25 cellular contexts compared by ENCODE assay signal in the genomic region with DNA sequence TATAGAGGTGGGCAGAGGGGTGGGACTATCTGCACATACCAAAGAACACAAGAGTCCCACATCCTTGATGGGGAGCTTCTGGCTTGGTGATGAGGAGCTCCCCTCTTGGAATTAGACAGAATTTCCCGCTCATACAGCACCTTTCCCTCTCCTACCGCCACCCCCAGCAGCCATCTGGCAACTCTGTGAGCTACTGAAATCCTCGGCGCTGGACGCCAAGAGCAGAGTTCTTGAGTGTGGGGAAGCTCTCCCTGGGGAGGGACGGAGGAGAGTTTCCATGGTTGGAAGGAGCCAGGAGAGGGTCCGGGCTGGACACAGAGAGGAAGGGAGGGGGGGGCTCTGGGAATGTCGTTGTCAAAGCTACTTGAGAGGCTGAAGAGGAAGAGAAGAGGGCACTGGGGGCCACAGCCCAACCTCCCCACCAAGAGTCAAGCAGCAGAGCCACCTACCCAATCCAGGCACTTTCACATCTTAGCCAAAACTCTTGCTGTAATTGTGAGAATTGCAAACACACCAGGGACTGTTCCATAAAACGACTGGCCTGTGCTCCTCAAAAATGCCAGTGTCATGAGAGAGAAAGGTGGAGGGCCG.
DNase-seq lines count a peak whose midpoint lies in the region; ATAC-seq and TF ChIP-seq lines count a peak whose summit lies in the region.
"Had no signal": no experiment of that assay in that cellular context is flagged by ENCODE, and none has a peak within 500 bp of the region (broad histone marks: within the 10 kb centered on the region; RNA-seq: fewer than 3 reads in every experiment).

No MANE protein-coding gene starts in this region.

- no peak for TF ChIP-seq CTCF in brain (conservative IDR thresholded peaks at IDR 0.05)

- no peak overlapping the region for H3K4me3 ChIP-seq in muscle layer of colon (ENCODE audit: low read depth in 1 of 2, low read length in 2 of 2)
- H3K4me3 ChIP-seq: GM12878, K562, left lung, right atrium auricular region had no signal

- H3K4me1 ChIP-seq in muscle layer of colon (ENCODE audit: insufficient read depth, low read length), result peaks cover 88% of the 10 kb centered on the region

- no peaks in the 10 kb centered on the region for H3K27me3 Mint-ChIP-seq in brain
- H3K27me3 Mint-ChIP-seq: activated naive CD8-positive, alpha-beta T cell treated with anti-CD3 and anti-CD28 coated beads, Interleukin-2, amount 50 U/mL, for 24 hours had no signal

- ATAC-seq in stimulated activated naive CD8-positive, alpha-beta T cell treated with anti-CD3 and anti-CD28 coated beads, Interleukin-15, Interleukin-2, amounts not matched to agents 100 U/mL and 50 U/mL, for 24 hours, result no peak
- ATAC-seq: activated naive CD8-positive, alpha-beta T cell treated with anti-CD3 and anti-CD28 coated beads, Interleukin-2, amount 50 U/mL, for 24 hours; GM12878; left lung had no signal

- H3K9me3 ChIP-seq in muscle layer of colon (ENCODE audit: low read length), result no peaks in the 10 kb centered on the region
- H3K9me3 ChIP-seq: left lung, neutrophil, right atrium auricular region had no signal

- no peaks in the 10 kb centered on the region for H3K36me3 Mint-ChIP-seq in brain

- H3K4me1 Mint-ChIP-seq in brain, result peaks cover 99% of the 10 kb centered on the region
- H3K4me1 Mint-ChIP-seq: activated naive CD8-positive, alpha-beta T cell treated with anti-CD3 and anti-CD28 coated beads, Interleukin-2, amount 50 U/mL, for 24 hours had no signal

- peak; percentile 49 for DNase-seq in NCI-H2171 treated with DMSO at 0.1 percent for 48 hours (lab: John Stamatoyannopoulos, UW)
- DNase-seq in stimulated activated naive CD8-positive, alpha-beta T cell treated with anti-CD3 and anti-CD28 coated beads, Interleukin-15, Interleukin-2, amounts not matched to agents 100 U/mL and 50 U/mL, for 24 hours, result no peak
- no peak for DNase-seq in LoVo (ENCODE audit: low spot score)
- no peak for DNase-seq in NCI-H128 (lab: John Stamatoyannopoulos, UW; ENCODE audit: unreplicated experiment)
- no peak for DNase-seq in GDM1 (lab: John Stamatoyannopoulos, UW)
- DNase-seq: activated CD4-positive, alpha-beta T cell treated with anti-CD3 and anti-CD28 coated beads, Interleukin-2, amount 50 U/mL, for 1 hour; activated CD8-positive, alpha-beta memory T cell treated with anti-CD3 and anti-CD28 coated beads, Interleukin-2, amount 50 U/mL, for 4 hours; activated effector memory CD4-positive, alpha-beta T cell treated with Interleukin-2 at 50 U/mL for 16 hours; activated naive CD8-positive, alpha-beta T cell treated with anti-CD3 and anti-CD28 coated beads, Interleukin-2, amount 50 U/mL, for 24 hours; AML-193; effector memory CD4-positive, alpha-beta T cell; head of caudate nucleus; MV-4-11; NCI-H2081 treated with DMSO at 0.1 percent for 48 hours; NCI-H526 treated with DMSO at 0.1 percent for 48 hours; SHP77 treated with DMSO at 0.1 percent for 48 hours; T-helper 1 cell had no signal

- H3K27ac ChIP-seq in muscle layer of colon (ENCODE audit: low read depth, low read length) (peak overlapping the region; percentile 57), temporal lobe (ENCODE audit: low read depth, low read length) (peak overlapping the region; percentile 99)
- H3K27ac ChIP-seq: left lung, neutrophil had no signal

- H3K4me3 Mint-ChIP-seq in brain, result peak overlapping the region in 1 of 5 experiments; percentile 5
- H3K4me3 Mint-ChIP-seq: activated naive CD8-positive, alpha-beta T cell treated with anti-CD3 and anti-CD28 coated beads, Interleukin-2, amount 50 U/mL, for 24 hours had no signal

- no peaks in the 10 kb centered on the region for H3K27me3 ChIP-seq in muscle layer of colon (ENCODE audit: control insufficient read depth in 1 of 2, insufficient read depth in 2 of 2, low read length in 2 of 2)
- H3K27me3 ChIP-seq: left lung, neutrophil, right atrium auricular region had no signal

- no peak overlapping the region for H3K9ac ChIP-seq in muscle layer of colon (ENCODE audit: low read length)

- no peaks in the 10 kb centered on the region for H3K9me3 Mint-ChIP-seq in brain
- H3K9me3 Mint-ChIP-seq: activated naive CD8-positive, alpha-beta T cell treated with anti-CD3 and anti-CD28 coated beads, Interleukin-2, amount 50 U/mL, for 24 hours had no signal

- H3K36me3 ChIP-seq in muscle layer of colon (ENCODE audit: insufficient read depth, low read length), result peaks cover 14% of the 10 kb centered on the region

- H3K27ac Mint-ChIP-seq in brain, result peak overlapping the region; percentile 55 to 100 (median 98)
- H3K27ac Mint-ChIP-seq: activated naive CD8-positive, alpha-beta T cell treated with anti-CD3 and anti-CD28 coated beads, Interleukin-2, amount 50 U/mL, for 24 hours had no signal
